Comparison of ENCODE assay signal across 9 cellular contexts in the genomic region with DNA sequence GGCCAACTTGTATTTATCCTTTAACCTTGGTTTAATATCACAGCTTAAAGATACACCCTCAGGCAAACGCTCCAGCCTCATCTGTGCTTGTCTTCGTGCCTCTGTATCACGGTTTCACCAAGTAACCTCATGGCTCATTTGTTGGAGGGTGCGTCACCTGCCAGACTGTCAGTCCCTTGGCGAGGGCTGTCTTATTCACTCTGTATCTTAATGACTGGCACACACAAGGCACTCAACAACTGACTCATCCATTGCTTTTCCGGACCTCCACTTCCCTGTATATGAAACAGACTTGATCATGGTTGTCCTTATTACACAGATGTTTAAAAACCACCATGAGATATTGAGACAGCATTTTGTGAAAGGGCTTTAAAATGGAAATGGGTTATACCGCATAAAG. TPM values are rescaled to one million over a fixed set of nuclear protein-coding genes. Genes with fewer than 3 reads are reported as not detected.
DNase-seq lines count a peak whose midpoint lies in the region; ATAC-seq and TF ChIP-seq lines count a peak whose summit lies in the region.
"Had no signal": no experiment of that assay in that cellular context is flagged by ENCODE, and none has a peak within 500 bp of the region (broad histone marks: within the 10 kb centered on the region; RNA-seq: fewer than 3 reads in every experiment).

No MANE protein-coding gene starts in this region.

- no peaks in the 10 kb centered on the region for H3K27me3 Mint-ChIP-seq in CD4-positive, alpha-beta memory T cell
- H3K27me3 Mint-ChIP-seq in activated naive CD4-positive, alpha-beta T cell treated with anti-CD3 and anti-CD28 coated beads, Interleukin-2, amount 50 U/mL, for 24 hours: no peaks in the 10 kb centered on the region

- peak overlapping the region; percentile 11 to 86 (median 74) for H3K4me3 Mint-ChIP-seq in CD4-positive, alpha-beta memory T cell
- peak overlapping the region; percentile 66 for H3K4me3 Mint-ChIP-seq in activated naive CD4-positive, alpha-beta T cell treated with anti-CD3 and anti-CD28 coated beads, Interleukin-2, amount 50 U/mL, for 24 hours

- peak overlapping the region; percentile 80 to 100 (median 91) for H3K27ac Mint-ChIP-seq in CD4-positive, alpha-beta memory T cell
- H3K27ac Mint-ChIP-seq in activated naive CD4-positive, alpha-beta T cell treated with anti-CD3 and anti-CD28 coated beads, Interleukin-2, amount 50 U/mL, for 24 hours: peak overlapping the region; percentile 90

- peaks cover 64 to 92% (median 81%) of the 10 kb centered on the region in 4 donors for H3K4me1 Mint-ChIP-seq in CD4-positive, alpha-beta memory T cell
- peaks cover 86% of the 10 kb centered on the region for H3K4me1 Mint-ChIP-seq in activated naive CD4-positive, alpha-beta T cell treated with anti-CD3 and anti-CD28 coated beads, Interleukin-2, amount 50 U/mL, for 24 hours

- no peak for TF ChIP-seq CTCF in neutrophil (IDR thresholded peaks at IDR 0.05)

- peaks cover 79% of the 10 kb centered on the region for H3K36me3 ChIP-seq in CD4-positive, alpha-beta memory T cell (ENCODE audit: insufficient read depth, low read length)
- H3K36me3 ChIP-seq in neutrophil: peaks cover 100% of the 10 kb centered on the region

- H3K36me3 Mint-ChIP-seq in CD4-positive, alpha-beta memory T cell: peaks cover 84 to 86% of the 10 kb centered on the region in 2 donors
- H3K36me3 Mint-ChIP-seq in activated naive CD4-positive, alpha-beta T cell treated with anti-CD3 and anti-CD28 coated beads, Interleukin-2, amount 50 U/mL, for 24 hours: peaks cover 25% of the 10 kb centered on the region

- peak in 1 of 5 donors; percentile 84 for DNase-seq in CD4-positive, alpha-beta memory T cell
- DNase-seq in RKO (ENCODE audit: low spot score): peak; percentile 57
- DNase-seq in hippocampal formation (lab: John Stamatoyannopoulos, UW): no peak
- DNase-seq in NCI-H526 treated with DMSO at 0.1 percent for 48 hours (lab: John Stamatoyannopoulos, UW): no peak
- DNase-seq in KBM-7: no peak
- DNase-seq: NCI-H446 treated with DMSO at 0.1 percent for 48 hours had no signal

- no peaks in the 10 kb centered on the region for H3K9me3 ChIP-seq in CD4-positive, alpha-beta memory T cell (ENCODE audit: control insufficient read depth in 1 of 2, low read length in 2 of 2)
- H3K9me3 ChIP-seq in neutrophil: no peaks in the 10 kb centered on the region

- in situ Hi-C loops in KBM-7 (cut with MboI; ENCODE audit: low pct_unique_long_range_greater_than_20kb, low sequenced_read_pairs): no loop called here

- H3K4me1 ChIP-seq in CD4-positive, alpha-beta memory T cell (ENCODE audit: insufficient read depth, low read length): peaks cover 94% of the 10 kb centered on the region
- H3K4me1 ChIP-seq in neutrophil (ENCODE audit: control insufficient read depth in 1 of 2, insufficient read depth in 1 of 2, low read depth in 1 of 2, low read length in 1 of 2): peaks cover 35 to 43% of the 10 kb centered on the region in 2 experiments

- no peaks in the 10 kb centered on the region for H3K27me3 ChIP-seq in CD4-positive, alpha-beta memory T cell (ENCODE audit: insufficient read depth, low read length)
- no peaks in the 10 kb centered on the region for H3K27me3 ChIP-seq in neutrophil

- H3K4me3 ChIP-seq in CD4-positive, alpha-beta memory T cell (ENCODE audit: low read length in 2 of 2): no peak overlapping the region
- peak overlapping the region; percentile 35 to 47 for H3K4me3 ChIP-seq in neutrophil (ENCODE audit: low read depth in 1 of 2, low read length in 1 of 2)

- peak overlapping the region; percentile 66 for H3K27ac ChIP-seq in CD4-positive, alpha-beta memory T cell (ENCODE audit: low read depth, low read length)
- H3K27ac ChIP-seq in neutrophil: peak overlapping the region; percentile 82

- ATAC-seq in HG02678 (IDR thresholded peaks at IDR 0.05; ENCODE audit: unreplicated experiment): no peak

- POLR2A ChIA-PET in CD4-positive, alpha-beta memory T cell (lab: Charles Lee; ENCODE audit: partially characterized antibody): interaction anchor here (0.6 to 32.1 kb wide), 7 partner anchors 7 to 70 kb away, joined by 3 to 1265 read pairs (median 33); partner anchors contain the start of gene LCP2

- intact Hi-C loops in CD4-positive, alpha-beta memory T cell (cut with micrococcal nuclease): loop anchor here (5.0 kb wide), 1 partner anchor 33 kb away; no protein-coding TSS in a partner anchor

- no peaks in the 10 kb centered on the region for H3K9me3 Mint-ChIP-seq in CD4-positive, alpha-beta memory T cell
- no peaks in the 10 kb centered on the region for H3K9me3 Mint-ChIP-seq in activated naive CD4-positive, alpha-beta T cell treated with anti-CD3 and anti-CD28 coated beads, Interleukin-2, amount 50 U/mL, for 24 hours

- CTCF ChIA-PET in CD4-positive, alpha-beta memory T cell (lab: Charles Lee; ENCODE audit: partially characterized antibody): interaction anchor here (1.1 to 7.1 kb wide), 8 partner anchors 9 to 70 kb away, joined by 3 to 200 read pairs (median 109); partner anchors contain the start of gene LCP2

RNA-seq across cellular contexts. Expression of gene LCP2, which starts 28.0 kb away (rescaled TPM):
- total RNA-seq in CD4-positive, alpha-beta memory T cell: 100 to 1,000 TPM; 291 to 318 TPM
- polyA plus RNA-seq in CD4-positive, alpha-beta memory T cell: 100 to 1,000 TPM; 117 to 259 TPM

RNA-seq across cellular contexts. Expression of gene C5orf58, which starts 36.8 kb away (rescaled TPM):
- not detected for total RNA-seq in CD4-positive, alpha-beta memory T cell
- polyA plus RNA-seq in CD4-positive, alpha-beta memory T cell: 1 to 10 TPM in 1 of 2 donors, not detected in 1; 2.4 TPM

Comparison
In these comparisons a context has a peak if more than half of its experiments do, and no peak if none do; other contexts are left out.
1. H3K4me3 ChIP-seq: peak in neutrophil (2 of 2); none in CD4-positive, alpha-beta memory T cell (0 of 2).